In genomic region chr15:64635486-64635815, GRCh38 we compare ENCODE assay signal across 1 cellular context.
TF ChIP-seq lines count a peak whose summit lies in the region.

No MANE protein-coding gene starts in this region.

TF ChIP-seq in WTC11, 78 proteins besides CTCF, POLR2A, EP300 and RAD21 (continued from another document):
- TF ChIP-seq PRDM15 (CRISPR knock-in tag; IDR thresholded peaks at IDR 0.05) (no peak), FOXP4 (CRISPR knock-in tag; IDR thresholded peaks at IDR 0.05) (no peak)
